In genomic region chrY:7275019-7275418, GRCh38 we compare ENCODE assay signal across 11 cellular contexts.
DNase-seq lines count a peak whose midpoint lies in the region; ATAC-seq and TF ChIP-seq lines count a peak whose summit lies in the region.
"Had no signal": no experiment of that assay in that cellular context is flagged by ENCODE, and none has a peak within 500 bp of the region (broad histone marks: within the 10 kb centered on the region; RNA-seq: fewer than 3 reads in every experiment).

No MANE protein-coding gene starts in this region.

- no peaks in the 10 kb centered on the region for H3K27me3 ChIP-seq in suprapubic skin
- H3K27me3 ChIP-seq: BE2C had no signal

- ATAC-seq in activated B cell treated with CpG ODN at 0.5 μM for 24 hours (ENCODE audit: low read depth), result no peak
- ATAC-seq in HG02678 (IDR thresholded peaks at IDR 0.05; ENCODE audit: unreplicated experiment), result no peak
- ATAC-seq in HG02623 (IDR thresholded peaks at IDR 0.05; ENCODE audit: unreplicated experiment), result no peak

- peak overlapping the region; percentile 68 for H3K27ac Mint-ChIP-seq in activated B cell treated with CpG ODN at 0.5 μM for 24 hours

- no peak for TF ChIP-seq POLR2A in suprapubic skin (IDR thresholded peaks at IDR 0.05)

- H3K4me1 Mint-ChIP-seq in activated B cell treated with CpG ODN at 0.5 μM for 24 hours, result peaks cover 52% of the 10 kb centered on the region

- peak overlapping the region; percentile 92 for H3K27ac ChIP-seq in suprapubic skin

- H3K36me3 Mint-ChIP-seq in activated B cell treated with CpG ODN at 0.5 μM for 24 hours (ENCODE audit: low read depth), result peaks cover 2% of the 10 kb centered on the region

- WGBS in suprapubic skin, result no CpG with 5 or more reads among the region's 18 CpGs

- no peaks in the 10 kb centered on the region for H3K9me3 ChIP-seq in suprapubic skin
- H3K9me3 ChIP-seq: BE2C had no signal

- peak; percentile 10 for DNase-seq in activated naive CD4-positive, alpha-beta T cell treated with Interleukin-2 at 50 U/mL for 16 hours
- DNase-seq in activated naive CD4-positive, alpha-beta T cell (lab: John Stamatoyannopoulos, UW), result no peak
- DNase-seq in activated B cell treated with CpG ODN at 0.5 μM for 24 hours, result no peak
- peak; percentile 5 for DNase-seq in fibroblast of villous mesenchyme (ENCODE audit: low read depth)
- no peak for DNase-seq in suprapubic skin (ENCODE audit: low spot score in 2 of 2)
- DNase-seq in NCI-H1417 treated with DMSO at 0.1 percent for 48 hours (lab: John Stamatoyannopoulos, UW), result no peak
- DNase-seq: BE2C, Kasumi-1, NCI-H510A treated with DMSO at 0.1 percent for 48 hours had no signal

- peak overlapping the region; percentile 87 for H3K4me3 Mint-ChIP-seq in activated B cell treated with CpG ODN at 0.5 μM for 24 hours

- H3K4me3 ChIP-seq in fibroblast of villous mesenchyme (ENCODE audit: low read depth, low read length), result peak overlapping the region; percentile 64
- H3K4me3 ChIP-seq in suprapubic skin, result peak overlapping the region; percentile 79

- intact Hi-C loops in activated B cell treated with CpG ODN at 0.5 μM for 24 hours (cut with micrococcal nuclease), result no loop called here

- no peaks in the 10 kb centered on the region for H3K27me3 Mint-ChIP-seq in activated B cell treated with CpG ODN at 0.5 μM for 24 hours

- peaks cover 20% of the 10 kb centered on the region for H3K4me1 ChIP-seq in suprapubic skin
- H3K4me1 ChIP-seq: BE2C had no signal

- TF ChIP-seq EP300 in suprapubic skin (IDR thresholded peaks at IDR 0.05), result no peak

- POLR2A ChIA-PET in activated B cell treated with CpG ODN at 0.5 μM for 24 hours (lab: Charles Lee), result interaction anchor here (0.7 kb wide), 1 partner anchor 454 kb away, joined by 3 read pairs; no protein-coding TSS in a partner anchor

- CTCF ChIA-PET in activated B cell treated with CpG ODN at 0.5 μM for 24 hours (lab: Charles Lee), result no interaction called here

- TF ChIP-seq CTCF in activated B cell treated with CpG ODN at 0.5 μM for 24 hours (IDR thresholded peaks at IDR 0.05), result no peak
- no peak for TF ChIP-seq CTCF in fibroblast of villous mesenchyme (IDR thresholded peaks at IDR 0.05; ENCODE audit: insufficient read depth, low read depth, low read length)
- no peak for TF ChIP-seq CTCF in suprapubic skin (IDR thresholded peaks at IDR 0.05)

- no peaks in the 10 kb centered on the region for H3K9me3 Mint-ChIP-seq in activated B cell treated with CpG ODN at 0.5 μM for 24 hours

- no peaks in the 10 kb centered on the region for H3K36me3 ChIP-seq in suprapubic skin
- H3K36me3 ChIP-seq: BE2C had no signal

Comparison
In these comparisons a context has a peak if more than half of its experiments do, and no peak if none do; other contexts are left out.
1. DNase-seq: peak in activated naive CD4-positive, alpha-beta T cell treated with Interleukin-2 at 50 U/mL for 16 hours (single experiment) and fibroblast of villous mesenchyme (single experiment); none in activated naive CD4-positive, alpha-beta T cell (0 of 4), activated B cell treated with CpG ODN at 0.5 μM for 24 hours (single experiment), suprapubic skin (0 of 2) and NCI-H1417 treated with DMSO at 0.1 percent for 48 hours (single experiment).